10 cellular contexts compared by ENCODE assay signal in the genomic region with DNA sequence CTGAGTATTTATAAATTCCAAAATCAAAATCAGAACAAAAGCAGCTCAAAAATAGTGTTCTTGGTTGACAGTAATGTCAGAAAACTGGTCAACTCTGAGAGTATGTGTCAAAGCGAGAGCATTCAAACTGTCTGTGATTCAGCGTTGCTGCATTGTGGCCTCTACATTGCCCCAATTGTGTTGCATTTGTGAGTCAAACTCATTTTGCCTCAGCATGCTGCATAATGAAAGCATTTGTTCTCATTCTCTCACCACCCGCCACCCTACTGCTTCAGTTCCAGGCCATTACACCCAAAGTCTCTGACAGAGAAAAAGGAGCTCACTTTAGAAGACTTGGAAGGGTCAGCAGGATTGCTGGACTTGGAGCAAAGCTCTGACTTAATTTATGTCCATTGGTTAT.
DNase-seq lines count a peak whose midpoint lies in the region; ATAC-seq and TF ChIP-seq lines count a peak whose summit lies in the region.
"Had no signal": no experiment of that assay in that cellular context is flagged by ENCODE, and none has a peak within 500 bp of the region (broad histone marks: within the 10 kb centered on the region; RNA-seq: fewer than 3 reads in every experiment).

No MANE protein-coding gene starts in this region.

- H3K9ac ChIP-seq in fibroblast of lung (ENCODE audit: insufficient read depth, low read length): no peak overlapping the region

- no peaks in the 10 kb centered on the region for H3K27me3 ChIP-seq in fibroblast of lung (ENCODE audit: control insufficient read depth, insufficient read depth, low read length)

- no peaks in the 10 kb centered on the region for H3K36me3 ChIP-seq in fibroblast of lung (ENCODE audit: control insufficient read depth, insufficient read depth, low read length)

- no peak overlapping the region for H3K4me3 Mint-ChIP-seq in natural killer cell
- H3K4me3 Mint-ChIP-seq: activated naive CD8-positive, alpha-beta T cell had no signal

- H3K4me1 ChIP-seq in fibroblast of lung (ENCODE audit: control insufficient read depth, extremely low read depth, insufficient read depth, low read length): no peaks in the 10 kb centered on the region

- no peak overlapping the region for H2AFZ ChIP-seq in fibroblast of lung (ENCODE audit: low read length)

- H3K27ac Mint-ChIP-seq in natural killer cell: no peak overlapping the region
- H3K27ac Mint-ChIP-seq: activated naive CD8-positive, alpha-beta T cell had no signal

- no peaks in the 10 kb centered on the region for H3K9me3 Mint-ChIP-seq in natural killer cell

- no peak overlapping the region for H3K27ac ChIP-seq in fibroblast of lung (ENCODE audit: insufficient read depth, low read length)

- DNase-seq in fibroblast of lung (ENCODE audit: low read depth in 2 of 2) (peak; percentile 27 to 66), putamen (ENCODE audit: low spot score) (peak; percentile 86), GM13976 (ENCODE audit: low spot score) (no peak), NAMALWA (ENCODE audit: low spot score) (no peak), natural killer cell (no peak)

- H3K27me3 Mint-ChIP-seq in natural killer cell (ENCODE audit: low read depth in 2 of 2): no peaks in the 10 kb centered on the region

- in situ Hi-C loops in GM13976 (cut with MboI; ENCODE audit: low sequenced_read_pairs, unreplicated experiment): no loop called here

- no peaks in the 10 kb centered on the region for H3K4me1 Mint-ChIP-seq in natural killer cell

- TF ChIP-seq CTCF in fibroblast of lung (conservative IDR thresholded peaks at IDR 0.05 in 1 of 2, IDR thresholded peaks at IDR 0.05 in 1 of 2; ENCODE audit: low read depth in 1 of 2, low read length in 2 of 2) (no peak), GM13976 (IDR thresholded peaks at IDR 0.05; ENCODE audit: borderline replicate concordance, control extremely low read depth, extremely low read depth, insufficient read depth, missing control alignments) (no peak), natural killer cell (IDR thresholded peaks at IDR 0.05) (no peak)

- H4K20me1 ChIP-seq in fibroblast of lung (ENCODE audit: control insufficient read depth, extremely low read depth, insufficient read depth, low read length): no peaks in the 10 kb centered on the region

- intact Hi-C loops in natural killer cell (cut with micrococcal nuclease): no loop called here

- no peak overlapping the region for H3K4me2 ChIP-seq in fibroblast of lung (ENCODE audit: extremely low read depth, insufficient read depth, low read length)

- no peaks in the 10 kb centered on the region for H3K9me3 ChIP-seq in fibroblast of lung (ENCODE audit: control insufficient read depth, insufficient read depth, low read depth, low read length)

- peak; percentile 50 for ATAC-seq in GM19025 (IDR thresholded peaks at IDR 0.05; ENCODE audit: low read depth, unreplicated experiment)
- peak; percentile 75 for ATAC-seq in HG03432 (IDR thresholded peaks at IDR 0.05; ENCODE audit: unreplicated experiment)
- ATAC-seq in natural killer cell: no peak
- no peak for ATAC-seq in HG02981 (IDR thresholded peaks at IDR 0.05; ENCODE audit: unreplicated experiment)
- ATAC-seq: left lobe of liver had no signal

- H3K79me2 ChIP-seq in fibroblast of lung (ENCODE audit: control insufficient read depth, insufficient read depth, low read length): no peaks in the 10 kb centered on the region

- H3K4me3 ChIP-seq in fibroblast of lung (replicated peaks in 1 of 4; ENCODE audit: control extremely low read depth in 1 of 4, insufficient read depth in 1 of 4, low read depth in 3 of 4, low read length in 4 of 4): no peak overlapping the region

- no peaks in the 10 kb centered on the region for H3K36me3 Mint-ChIP-seq in natural killer cell
- H3K36me3 Mint-ChIP-seq: activated naive CD8-positive, alpha-beta T cell had no signal

Comparison
In these comparisons a context has a peak if more than half of its experiments do, and no peak if none do; other contexts are left out.
1. ATAC-seq: peak in GM19025 (single experiment) and HG03432 (single experiment); none in natural killer cell (0 of 3) and HG02981 (single experiment).
2. DNase-seq: peak in fibroblast of lung (2 of 2) and putamen (single experiment); none in GM13976 (single experiment), NAMALWA (single experiment) and natural killer cell (single experiment).